ENCODE assay signal across 15 cellular contexts in the genomic region with DNA sequence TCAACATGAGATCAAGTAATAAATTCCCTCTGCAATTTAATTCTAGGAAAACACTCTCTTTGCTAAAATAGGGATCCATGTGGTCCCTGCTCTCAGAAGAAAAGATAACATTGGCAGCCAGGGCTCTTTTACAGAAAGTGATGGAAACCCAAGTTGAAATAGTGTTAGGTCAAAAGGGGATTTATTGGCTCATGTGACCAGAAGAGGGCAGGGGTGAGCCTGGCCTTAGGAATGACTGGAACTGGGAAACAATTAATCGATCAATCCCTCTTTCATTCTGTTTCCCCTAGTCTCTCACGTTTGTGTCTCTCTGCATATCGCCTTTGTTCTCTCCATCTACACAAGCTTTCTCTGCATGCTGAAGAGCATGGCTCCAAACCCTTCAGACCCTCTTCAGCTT. TPM values are rescaled to one million over a fixed set of nuclear protein-coding genes. Genes with fewer than 3 reads are reported as not detected.
DNase-seq lines count a peak whose midpoint lies in the region; ATAC-seq and TF ChIP-seq lines count a peak whose summit lies in the region.
"Had no signal": no experiment of that assay in that cellular context is flagged by ENCODE, and none has a peak within 500 bp of the region (broad histone marks: within the 10 kb centered on the region; RNA-seq: fewer than 3 reads in every experiment).

No MANE protein-coding gene starts in this region.

- in situ Hi-C loops in GM13977 (cut with MboI; ENCODE audit: low pct_unique_long_range_greater_than_20kb, low sequenced_read_pairs, unreplicated experiment): no loop called here

- no peak overlapping the region for H3K4me3 ChIP-seq in AG10803 (ENCODE audit: low read length)
- H3K4me3 ChIP-seq in WERI-Rb-1 (ENCODE audit: low read depth, low read length): no peak overlapping the region
- H3K4me3 ChIP-seq: tibial artery had no signal

- H3K27me3 ChIP-seq in WERI-Rb-1 (ENCODE audit: insufficient read depth, low read depth, severe bottlenecking): no peaks in the 10 kb centered on the region
- H3K27me3 ChIP-seq: neutrophil, tibial artery had no signal

- no peaks in the 10 kb centered on the region for H3K4me1 Mint-ChIP-seq in activated T-cell treated with anti-CD3 and anti-CD28 coated beads, Interleukin-2, amount 50 U/mL, for 4 hours (ENCODE audit: low read depth)
- H3K4me1 Mint-ChIP-seq: activated B cell treated with CpG ODN at 0.5 μM for 24 hours had no signal

- H3K9me3 Mint-ChIP-seq in activated T-cell treated with anti-CD3 and anti-CD28 coated beads, Interleukin-2, amount 50 U/mL, for 4 hours: no peaks in the 10 kb centered on the region
- H3K9me3 Mint-ChIP-seq: activated B cell treated with CpG ODN at 0.5 μM for 24 hours; dendritic cell treated with granulocyte-macrophage colony-stimulating factor and Interleukin-4, amounts not matched to agents 40 ng/mL and 50 ng/mL, for 4 days; immature natural killer cell had no signal

- H3K36me3 ChIP-seq in WERI-Rb-1: no peaks in the 10 kb centered on the region
- H3K36me3 ChIP-seq: neutrophil, tibial artery had no signal

- H3K36me3 Mint-ChIP-seq in activated T-cell treated with anti-CD3 and anti-CD28 coated beads, Interleukin-2, amount 50 U/mL, for 4 hours (ENCODE audit: insufficient read depth): no peaks in the 10 kb centered on the region
- H3K36me3 Mint-ChIP-seq: immature natural killer cell had no signal

- no peak overlapping the region for H3K27ac ChIP-seq in WERI-Rb-1
- H3K27ac ChIP-seq: neutrophil, tibial artery had no signal

- H3K9me3 ChIP-seq in WERI-Rb-1 (ENCODE audit: severe bottlenecking): no peaks in the 10 kb centered on the region
- H3K9me3 ChIP-seq: neutrophil, tibial artery had no signal

- H3K27me3 Mint-ChIP-seq in activated T-cell treated with anti-CD3 and anti-CD28 coated beads, Interleukin-2, amount 50 U/mL, for 4 hours (ENCODE audit: low read depth): peaks cover 5% of the 10 kb centered on the region
- H3K27me3 Mint-ChIP-seq: dendritic cell treated with granulocyte-macrophage colony-stimulating factor and Interleukin-4, amounts not matched to agents 40 ng/mL and 50 ng/mL, for 4 days had no signal

- DNase-seq in AG10803 (ENCODE audit: low read depth) (no peak), GM13977 (ENCODE audit: low spot score) (no peak), WERI-Rb-1 (no peak), iPS-NIHi7 (ENCODE audit: extremely low spot score) (peak; percentile 66)
- no peak for DNase-seq in activated T-cell treated with anti-CD3 and anti-CD28 coated beads, Interleukin-2, amount 50 U/mL, for 4 hours
- DNase-seq: activated B cell treated with CpG ODN at 0.5 μM for 24 hours, DMS153, immature natural killer cell, Karpas-422, tibial artery had no signal

- TF ChIP-seq CTCF in AG10803 (conservative IDR thresholded peaks at IDR 0.05; ENCODE audit: low read length) (peak; percentile 44), GM13977 (IDR thresholded peaks at IDR 0.05; ENCODE audit: extremely low read depth, insufficient read depth, missing control alignments) (peak; percentile 36), WERI-Rb-1 (IDR thresholded peaks at IDR 0.05; ENCODE audit: low read depth, low read length) (peak; percentile 67)

- ATAC-seq in activated T-cell treated with anti-CD3 and anti-CD28 coated beads, Interleukin-2, amount 50 U/mL, for 4 hours: no peak
- ATAC-seq in GM19452 (IDR thresholded peaks at IDR 0.05; ENCODE audit: unreplicated experiment) (no peak), HG02885 (IDR thresholded peaks at IDR 0.05; ENCODE audit: poor library complexity, unreplicated experiment) (no peak), GM19328 (IDR thresholded peaks at IDR 0.05; ENCODE audit: unreplicated experiment) (no peak)

- H3K4me3 Mint-ChIP-seq in activated T-cell treated with anti-CD3 and anti-CD28 coated beads, Interleukin-2, amount 50 U/mL, for 4 hours: no peak overlapping the region
- H3K4me3 Mint-ChIP-seq: activated B cell treated with CpG ODN at 0.5 μM for 24 hours; dendritic cell treated with granulocyte-macrophage colony-stimulating factor and Interleukin-4, amounts not matched to agents 40 ng/mL and 50 ng/mL, for 4 days; immature natural killer cell had no signal

RNA-seq across cellular contexts. Expression of a gene that starts 58.3 kb away (rescaled TPM):
- 10 to 100 TPM; 15.7 to 26.9 (median 22.0) TPM for total RNA-seq in activated T-cell treated with anti-CD3 and anti-CD28 coated beads, Interleukin-2, amount 50 U/mL, for 4 hours
